19 cellular contexts compared by ENCODE assay signal in genomic region chr3:187997946-187998561, GRCh38.
"Had no signal": no experiment of that assay in that cellular context is flagged by ENCODE, and none has a peak within 500 bp of the region (broad histone marks: within the 10 kb centered on the region; RNA-seq: fewer than 3 reads in every experiment).

No MANE protein-coding gene starts in this region.

- H3K27me3 Mint-ChIP-seq: activated CD4-positive, alpha-beta T cell treated with anti-CD3 and anti-CD28 coated beads for 36 hours; activated CD8-positive, alpha-beta T cell treated with anti-CD3 and anti-CD28 coated beads for 36 hours; brain; stimulated activated naive CD8-positive, alpha-beta T cell treated with anti-CD3 and anti-CD28 coated beads, Interleukin-15, amount 100 ng/mL, for 72 hours had no signal

- H3K9me3 Mint-ChIP-seq: activated CD8-positive, alpha-beta T cell treated with anti-CD3 and anti-CD28 coated beads for 36 hours; endodermal cell; neural crest cell had no signal

- H3K27me3 ChIP-seq: testis, upper lobe of right lung had no signal

- H3K4me3 ChIP-seq: testis, upper lobe of right lung had no signal

- H3K27ac ChIP-seq: testis, upper lobe of right lung, VCaP had no signal

- H3K4me3 Mint-ChIP-seq: activated CD4-positive, alpha-beta T cell treated with anti-CD3 and anti-CD28 coated beads for 36 hours; activated CD8-positive, alpha-beta T cell treated with anti-CD3 and anti-CD28 coated beads for 36 hours; brain; endodermal cell; neural crest cell; stimulated activated naive CD8-positive, alpha-beta T cell treated with anti-CD3 and anti-CD28 coated beads, Interleukin-15, amount 100 ng/mL, for 72 hours had no signal

- H3K27ac Mint-ChIP-seq: activated CD4-positive, alpha-beta T cell treated with anti-CD3 and anti-CD28 coated beads for 36 hours; endodermal cell had no signal

- H3K36me3 Mint-ChIP-seq: brain had no signal

- H3K9me3 ChIP-seq: testis, upper lobe of right lung had no signal

- ATAC-seq: activated CD4-positive, alpha-beta T cell treated with anti-CD3 and anti-CD28 coated beads for 36 hours; activated CD8-positive, alpha-beta T cell treated with anti-CD3 and anti-CD28 coated beads for 36 hours; activated T-cell treated with anti-CD3 and anti-CD28 coated beads, Interleukin-2, amount 50 U/mL, for 72 hours; left cardiac atrium; stimulated activated naive CD8-positive, alpha-beta T cell treated with anti-CD3 and anti-CD28 coated beads, Interleukin-15, amount 100 ng/mL, for 72 hours; upper lobe of right lung had no signal

- DNase-seq: activated CD4-positive, alpha-beta T cell treated with anti-CD3 and anti-CD28 coated beads for 36 hours; activated CD8-positive, alpha-beta memory T cell treated with anti-CD3 and anti-CD28 coated beads, Interleukin-2, amount 50 U/mL, for 4 hours; activated CD8-positive, alpha-beta T cell treated with anti-CD3 and anti-CD28 coated beads for 36 hours; activated naive CD4-positive, alpha-beta T cell treated with Interleukin-2 at 50 U/mL for 16 hours; activated T-cell treated with anti-CD3 and anti-CD28 coated beads, Interleukin-2, amount 50 U/mL, for 72 hours; amniotic stem cell; dermis blood vessel endothelial cell; endodermal cell; hypothalamus; left cardiac atrium; retina; stimulated activated CD4-positive, alpha-beta T cell treated with anti-CD3 and anti-CD28 coated beads, Interleukin-4, amount 100 ng/mL, for 4 hours; stimulated activated naive CD8-positive, alpha-beta T cell treated with anti-CD3 and anti-CD28 coated beads, Interleukin-15, amount 100 ng/mL, for 72 hours; T1000; testis; upper lobe of right lung had no signal

- H3K36me3 ChIP-seq: upper lobe of right lung had no signal

- H3K4me1 ChIP-seq: testis had no signal
